ENCODE assay signal across 16 cellular contexts in genomic region chr12:11829764-11830194, GRCh38.
A peak's percentile ranks its signal among the peaks of the same experiment; 100 is the strongest.
DNase-seq lines count a peak whose midpoint lies in the region; ATAC-seq and TF ChIP-seq lines count a peak whose summit lies in the region.
"Had no signal": no experiment of that assay in that cellular context is flagged by ENCODE, and none has a peak within 500 bp of the region (broad histone marks: within the 10 kb centered on the region; RNA-seq: fewer than 3 reads in every experiment).

No MANE protein-coding gene starts in this region.

- H3K27me3 ChIP-seq in MM.1S (replicated peaks; ENCODE audit: insufficient read depth, low read length) (no peaks in the 10 kb centered on the region), mesenchymal stem cell (ENCODE audit: control insufficient read depth in 1 of 2, insufficient read depth in 1 of 2, low read length in 2 of 2) (no peaks in the 10 kb centered on the region), upper lobe of left lung (no peaks in the 10 kb centered on the region), neuronal stem cell (ENCODE audit: control insufficient read depth in 3 of 3, insufficient read depth in 3 of 3, low read depth in 1 of 3, low read length in 3 of 3) (no peaks in the 10 kb centered on the region)
- H3K27me3 ChIP-seq: MG63, pancreas had no signal

- peak overlapping the region; percentile 56; the same call in 1 of the 2 replicates for H3K27ac ChIP-seq in MM.1S (ENCODE audit: low read length)
- H3K27ac ChIP-seq in mesenchymal stem cell (ENCODE audit: low read length, poor library complexity, severe bottlenecking), result no peak overlapping the region
- H3K27ac ChIP-seq in upper lobe of left lung, result peak overlapping the region; percentile 8 to 71 (median 58)
- H3K27ac ChIP-seq in neuronal stem cell (replicated peaks; ENCODE audit: low read length), result no peak overlapping the region
- H3K27ac ChIP-seq: pancreas, VCaP had no signal

- H3K14ac ChIP-seq in mesenchymal stem cell (ENCODE audit: low read length in 2 of 2) (no peak overlapping the region), neuronal stem cell (ENCODE audit: low read length) (no peak overlapping the region)

- no peaks in the 10 kb centered on the region for H3K36me3 ChIP-seq in MM.1S (replicated peaks; ENCODE audit: insufficient read depth, low read length)
- peaks cover 0 to 2% of the 10 kb centered on the region in 2 experiments for H3K36me3 ChIP-seq in mesenchymal stem cell (ENCODE audit: control insufficient read depth in 1 of 2, insufficient read depth in 2 of 2, low read depth in 1 of 2, low read length in 2 of 2)
- H3K36me3 ChIP-seq in upper lobe of left lung, result peaks cover 0 to 8% (median 0%) of the 10 kb centered on the region in 4 donors
- H3K36me3 ChIP-seq in neuronal stem cell (replicated peaks in 1 of 2; ENCODE audit: control insufficient read depth in 2 of 2, insufficient read depth in 2 of 2, low read length in 2 of 2), result no peaks in the 10 kb centered on the region
- H3K36me3 ChIP-seq: MG63, pancreas had no signal

- H3K23ac ChIP-seq in mesenchymal stem cell (ENCODE audit: low read length in 2 of 2), result no peak overlapping the region
- H3K23ac ChIP-seq in neuronal stem cell (ENCODE audit: low read depth, low read length, poor library complexity), result no peak overlapping the region

- H2AFZ ChIP-seq in MM.1S (ENCODE audit: low read length) (peak overlapping the region; percentile 6; the same call in 1 of the 2 replicates), mesenchymal stem cell (ENCODE audit: low read depth, low read length) (no peak overlapping the region), neuronal stem cell (ENCODE audit: low read length) (no peak overlapping the region)

- H3K9me3 ChIP-seq in MM.1S (replicated peaks; ENCODE audit: insufficient read depth, low read length), result no peaks in the 10 kb centered on the region
- H3K9me3 ChIP-seq in mesenchymal stem cell (ENCODE audit: control insufficient read depth, low read length), result no peaks in the 10 kb centered on the region
- H3K9me3 ChIP-seq in upper lobe of left lung, result no peaks in the 10 kb centered on the region
- H3K9me3 ChIP-seq in neuronal stem cell (replicated peaks in 1 of 2; ENCODE audit: control insufficient read depth in 2 of 2, insufficient read depth in 1 of 2, low read depth in 1 of 2, low read length in 2 of 2), result no peaks in the 10 kb centered on the region
- H3K9me3 ChIP-seq: MG63, pancreas had no signal

- H2BK120ac ChIP-seq in mesenchymal stem cell (ENCODE audit: low read depth, low read length) (no peak overlapping the region), neuronal stem cell (ENCODE audit: low read depth, low read length) (no peak overlapping the region)

- no peak for TF ChIP-seq CTCF in MM.1S (IDR thresholded peaks at IDR 0.05; ENCODE audit: low read length)
- no peak for TF ChIP-seq CTCF in upper lobe of left lung (IDR thresholded peaks at IDR 0.05)

- peaks cover 5% of the 10 kb centered on the region; the same call in 1 of the 2 replicates for H3K79me2 ChIP-seq in MM.1S (ENCODE audit: low read length)

- no peak for DNase-seq in MM.1S
- peak; percentile 9 for DNase-seq in fibroblast of peridontal ligament (ENCODE audit: extremely low read depth)
- peak; percentile 18 for DNase-seq in mesenchymal stem cell
- no peak for DNase-seq in upper lobe of left lung
- no peak for DNase-seq in SK-N-DZ (ENCODE audit: low spot score)
- no peak for DNase-seq in neuronal stem cell (ENCODE audit: low spot score)
- DNase-seq: activated CD8-positive, alpha-beta T cell treated with anti-CD3 and anti-CD28 coated beads, Interleukin-2, amount 10 ng/mL, durations not matched to agents 7 days and 5 days; activated naive CD8-positive, alpha-beta T cell treated with anti-CD3 and anti-CD28 coated beads, Interleukin-2, amount 50 U/mL, for 24 hours; cerebellar nuclear complex; MG63; NCI-H2081; NCI-H69; pancreas; stimulated activated CD4-positive, alpha-beta T cell treated with anti-CD3 and anti-CD28 coated beads, Interleukin-12 subunit alpha, Interleukin-12 subunit beta, amount 100 ng/mL, for 4 hours had no signal

- no peaks in the 10 kb centered on the region for H3K9me2 ChIP-seq in MM.1S (replicated peaks; ENCODE audit: insufficient read depth, low read length)

- H3K4me3 ChIP-seq in MM.1S (ENCODE audit: low read length) (no peak overlapping the region), mesenchymal stem cell (ENCODE audit: insufficient read depth in 1 of 2, low read depth in 1 of 2, low read length in 2 of 2) (no peak overlapping the region), upper lobe of left lung (no peak overlapping the region), neuronal stem cell (ENCODE audit: low read length in 2 of 2) (no peak overlapping the region)
- H3K4me3 ChIP-seq: MG63, pancreas had no signal

- no peak for TF ChIP-seq EP300 in upper lobe of left lung (IDR thresholded peaks at IDR 0.05)

- no peaks in the 10 kb centered on the region for H4K20me1 ChIP-seq in MM.1S (ENCODE audit: insufficient read depth, low read length)

- H2BK12ac ChIP-seq in mesenchymal stem cell (ENCODE audit: low read length in 2 of 2) (no peak overlapping the region), neuronal stem cell (ENCODE audit: low read length) (no peak overlapping the region)

- H3K9ac ChIP-seq in MM.1S (ENCODE audit: low read length), result 0 out of 2 replicates have a peak overlapping the region, but pooled peaks have one; percentile 8
- no peak overlapping the region for H3K9ac ChIP-seq in mesenchymal stem cell (ENCODE audit: low read length)
- no peak overlapping the region for H3K9ac ChIP-seq in neuronal stem cell (ENCODE audit: low read depth, low read length, poor library complexity)

- H3K4me2 ChIP-seq in MM.1S (ENCODE audit: low read depth, low read length), result peak overlapping the region; percentile 39; the same call in 1 of the 2 replicates
- no peak overlapping the region for H3K4me2 ChIP-seq in mesenchymal stem cell (ENCODE audit: low read length, poor library complexity, severe bottlenecking)
- no peak overlapping the region for H3K4me2 ChIP-seq in neuronal stem cell (ENCODE audit: insufficient read depth, low read length, poor library complexity, severe bottlenecking)

- ATAC-seq in upper lobe of left lung (ENCODE audit: low FRiP score in 2 of 2) (peak in 1 of 2 donors; percentile 56), HG03571 (IDR thresholded peaks at IDR 0.05; ENCODE audit: unreplicated experiment) (no peak)
- ATAC-seq: activated CD8-positive, alpha-beta T cell treated with anti-CD3 and anti-CD28 coated beads, Interleukin-2, amount 10 ng/mL, durations not matched to agents 7 days and 5 days had no signal

- no peak for TF ChIP-seq POLR2A in upper lobe of left lung (IDR thresholded peaks at IDR 0.05)

- H2BK5ac ChIP-seq in mesenchymal stem cell (ENCODE audit: low read depth, low read length, poor library complexity, severe bottlenecking), result no peak overlapping the region
- H2BK5ac ChIP-seq in neuronal stem cell (ENCODE audit: low read length), result no peak overlapping the region

- WGBS in mesenchymal stem cell, result 51% methylated on average over 4 of the region's 4 CpGs
- 50 to 64% methylated on average over 4 of the region's 4 CpGs for WGBS in upper lobe of left lung, 2 donors
- no CpG with 5 or more reads among the region's 4 CpGs for WGBS in neuronal stem cell (ENCODE audit: extremely low coverage in 2 of 2, insufficient read length in 2 of 2, insufficient replicate concordance in 1 of 2), 2 donors

- H2BK15ac ChIP-seq in mesenchymal stem cell (ENCODE audit: low read depth, poor library complexity, severe bottlenecking) (no peak overlapping the region), neuronal stem cell (ENCODE audit: low read length) (no peak overlapping the region)

- H3K79me1 ChIP-seq in mesenchymal stem cell (replicated peaks; ENCODE audit: low read length, poor library complexity, severe bottlenecking) (peaks cover 32% of the 10 kb centered on the region), neuronal stem cell (ENCODE audit: low read depth, low read length) (no peaks in the 10 kb centered on the region)

- H3K4ac ChIP-seq in mesenchymal stem cell (ENCODE audit: low read depth in 1 of 2, low read length in 2 of 2), result peak overlapping the region in 1 of 2 experiments; percentile 11
- no peak overlapping the region for H3K4ac ChIP-seq in neuronal stem cell (ENCODE audit: low read length)

- H4K91ac ChIP-seq in mesenchymal stem cell (ENCODE audit: low read length) (no peak overlapping the region), neuronal stem cell (ENCODE audit: low read depth, low read length, poor library complexity) (no peak overlapping the region)

- H2AK5ac ChIP-seq in mesenchymal stem cell (ENCODE audit: low read length, severe bottlenecking) (no peak overlapping the region), neuronal stem cell (ENCODE audit: low read depth, low read length) (no peak overlapping the region)

- no peak overlapping the region for H3K18ac ChIP-seq in mesenchymal stem cell (ENCODE audit: low read depth in 1 of 2, low read length in 2 of 2)
- H3K18ac ChIP-seq in neuronal stem cell (ENCODE audit: low read length), result no peak overlapping the region

- H3F3A ChIP-seq in MM.1S (ENCODE audit: insufficient read depth, low read length), result 0 out of 2 replicates have a peak, but pooled peaks cover 13% of the 10 kb centered on the region

- peaks cover 38% of the 10 kb centered on the region for H3K4me1 ChIP-seq in MM.1S (ENCODE audit: low read length)
- peaks cover 11% of the 10 kb centered on the region for H3K4me1 ChIP-seq in mesenchymal stem cell (ENCODE audit: control insufficient read depth, insufficient read depth, low read depth, low read length)
- H3K4me1 ChIP-seq in upper lobe of left lung, result peaks cover 35 to 59% (median 45%) of the 10 kb centered on the region in 4 donors
- H3K4me1 ChIP-seq in neuronal stem cell (ENCODE audit: control insufficient read depth in 2 of 2, insufficient read depth in 1 of 2, low read depth in 1 of 2, low read length in 2 of 2), result peaks cover 24 to 31% of the 10 kb centered on the region in 2 donors

- H4K8ac ChIP-seq in mesenchymal stem cell (ENCODE audit: low read length), result no peak overlapping the region
- H4K8ac ChIP-seq in neuronal stem cell (ENCODE audit: low read depth, low read length), result no peak overlapping the region

Comparison
In these comparisons a context has a peak if more than half of its experiments do, and no peak if none do; other contexts are left out.
1. DNase-seq: peak in fibroblast of peridontal ligament (single experiment) and mesenchymal stem cell (single experiment); none in MM.1S (single experiment), upper lobe of left lung (0 of 2), SK-N-DZ (single experiment) and neuronal stem cell (single experiment).
2. H3K27ac ChIP-seq: peak in MM.1S (single experiment) and upper lobe of left lung (4 of 4); none in mesenchymal stem cell (single experiment) and neuronal stem cell (single experiment).